ENCODE assay signal across 9 cellular contexts in genomic region chr12:100566887-100567637, GRCh38. TPM values are rescaled to one million over a fixed set of nuclear protein-coding genes. Genes with fewer than 3 reads are reported as not detected.
DNase-seq lines count a peak whose midpoint lies in the region; ATAC-seq and TF ChIP-seq lines count a peak whose summit lies in the region.
"Had no signal": no experiment of that assay in that cellular context is flagged by ENCODE, and none has a peak within 500 bp of the region (broad histone marks: within the 10 kb centered on the region; RNA-seq: fewer than 3 reads in every experiment).

No MANE protein-coding gene starts in this region.

- H3K27me3 Mint-ChIP-seq in dendritic cell treated with granulocyte-macrophage colony-stimulating factor and Interleukin-4, amounts not matched to agents 40 ng/mL and 50 ng/mL, for 4 days, result no peaks in the 10 kb centered on the region
- H3K27me3 Mint-ChIP-seq in natural killer cell (ENCODE audit: low read depth in 2 of 2), result peaks cover 32 to 54% of the 10 kb centered on the region in 2 donors

- intact Hi-C loops in Right ventricle myocardium superior (cut with DNase I), result no loop called here
- intact Hi-C loops in cardiac septum (cut with DNase I), result no loop called here
- intact Hi-C loops in dendritic cell treated with granulocyte-macrophage colony-stimulating factor and Interleukin-4, amounts not matched to agents 40 ng/mL and 50 ng/mL, for 4 days (cut with micrococcal nuclease), result loop anchor here (5.0 kb wide), 1 partner anchor 40 kb away; no protein-coding TSS in a partner anchor
- intact Hi-C loops in natural killer cell (cut with micrococcal nuclease), result no loop called here

- H3K36me3 Mint-ChIP-seq in dendritic cell treated with granulocyte-macrophage colony-stimulating factor and Interleukin-4, amounts not matched to agents 40 ng/mL and 50 ng/mL, for 4 days (ENCODE audit: low read depth), result no peaks in the 10 kb centered on the region
- no peaks in the 10 kb centered on the region for H3K36me3 Mint-ChIP-seq in natural killer cell

- peak; percentile 81 for ATAC-seq in Right ventricle myocardium superior (ENCODE audit: poor library complexity)
- ATAC-seq in HG03139 (IDR thresholded peaks at IDR 0.05; ENCODE audit: unreplicated experiment), result peak; percentile 93
- ATAC-seq in natural killer cell, result no peak

- no peak overlapping the region for H3K4me3 Mint-ChIP-seq in dendritic cell treated with granulocyte-macrophage colony-stimulating factor and Interleukin-4, amounts not matched to agents 40 ng/mL and 50 ng/mL, for 4 days
- H3K4me3 Mint-ChIP-seq in natural killer cell, result no peak overlapping the region
- H3K4me3 Mint-ChIP-seq: T-helper 1 cell treated with Interleukin-12 subunit alpha and Interleukin-12 subunit beta and Interleukin-4 antibody, amounts not matched to agents 30 μg/mL and 1 μg/mL, for 36 hours had no signal

- peaks cover 64% of the 10 kb centered on the region for H3K4me1 Mint-ChIP-seq in dendritic cell treated with granulocyte-macrophage colony-stimulating factor and Interleukin-4, amounts not matched to agents 40 ng/mL and 50 ng/mL, for 4 days (ENCODE audit: low read depth)
- H3K4me1 Mint-ChIP-seq in natural killer cell, result no peaks in the 10 kb centered on the region

- TF ChIP-seq CTCF in natural killer cell (IDR thresholded peaks at IDR 0.05), result no peak

- peak overlapping the region; percentile 84 for H3K27ac Mint-ChIP-seq in dendritic cell treated with granulocyte-macrophage colony-stimulating factor and Interleukin-4, amounts not matched to agents 40 ng/mL and 50 ng/mL, for 4 days
- no peak overlapping the region for H3K27ac Mint-ChIP-seq in natural killer cell
- H3K27ac Mint-ChIP-seq: T-helper 1 cell treated with Interleukin-12 subunit alpha and Interleukin-12 subunit beta and Interleukin-4 antibody, amounts not matched to agents 30 μg/mL and 1 μg/mL, for 36 hours had no signal

- DNase-seq in Right ventricle myocardium superior (no peak), cardiac septum (ENCODE audit: low spot score) (no peak), NCI-H510A treated with DMSO at 0.1 percent for 48 hours (lab: John Stamatoyannopoulos, UW) (no peak), natural killer cell (no peak), NCI-H2107 treated with DMSO at 0.1 percent for 48 hours (lab: John Stamatoyannopoulos, UW; ENCODE audit: unreplicated experiment) (no peak)
- DNase-seq in effector CD8-positive, alpha-beta T cell (lab: John Stamatoyannopoulos, UW), result no peak

- no peaks in the 10 kb centered on the region for H3K9me3 Mint-ChIP-seq in dendritic cell treated with granulocyte-macrophage colony-stimulating factor and Interleukin-4, amounts not matched to agents 40 ng/mL and 50 ng/mL, for 4 days
- H3K9me3 Mint-ChIP-seq in natural killer cell, result no peaks in the 10 kb centered on the region
- H3K9me3 Mint-ChIP-seq: T-helper 1 cell treated with Interleukin-12 subunit alpha and Interleukin-12 subunit beta and Interleukin-4 antibody, amounts not matched to agents 30 μg/mL and 1 μg/mL, for 36 hours had no signal

RNA-seq across cellular contexts. Expression of gene GAS2L3, which starts 6.4 kb away (rescaled TPM):
- total RNA-seq in Right ventricle myocardium superior (2.4 TPM), cardiac septum (2.8 TPM), natural killer cell (1 to 10 TPM in 2 of 3 donors, under 1 TPM in 1; 0.66 to 1.4 (median 1.0) TPM)

Comparison
In these comparisons a context has a peak if more than half of its experiments do, and no peak if none do; other contexts are left out.
1. ATAC-seq: peak in Right ventricle myocardium superior (single experiment) and HG03139 (single experiment); none in natural killer cell (0 of 3).